In genomic region chr5:25567881-25568280, GRCh38 we compare ENCODE assay signal across 21 cellular contexts.
DNase-seq lines count a peak whose midpoint lies in the region; ATAC-seq and TF ChIP-seq lines count a peak whose summit lies in the region.
"Had no signal": no experiment of that assay in that cellular context is flagged by ENCODE, and none has a peak within 500 bp of the region (broad histone marks: within the 10 kb centered on the region; RNA-seq: fewer than 3 reads in every experiment).

No MANE protein-coding gene starts in this region.

- 51% methylated on average over 3 of the region's 3 CpGs for WGBS in hepatocyte (ENCODE audit: low lambda C conversion rate, missing lambda C conversion rate)

- H3K4me1 ChIP-seq in DND-41 (ENCODE audit: insufficient read depth, low read length) (peaks cover 7% of the 10 kb centered on the region; the same call in 1 of the 2 replicates), HUES48 (ENCODE audit: control insufficient read depth, insufficient read depth, low read length) (peaks cover 47% of the 10 kb centered on the region), SJCRH30 (no peaks in the 10 kb centered on the region), hepatocyte (ENCODE audit: insufficient read depth) (no peaks in the 10 kb centered on the region)
- H3K4me1 ChIP-seq: A549; BE2C; BLaER1 treated with 17β-estradiol and CSF1 and Interleukin-3, amounts not matched to agents 10 nM and 100 nM had no signal

- H3K79me2 ChIP-seq in DND-41 (ENCODE audit: insufficient read depth, low read length), result no peaks in the 10 kb centered on the region
- no peaks in the 10 kb centered on the region for H3K79me2 ChIP-seq in hepatocyte

- H4K20me1 ChIP-seq in DND-41 (ENCODE audit: insufficient read depth, low read length) (no peaks in the 10 kb centered on the region), hepatocyte (ENCODE audit: insufficient read depth, poor library complexity, severe bottlenecking) (no peaks in the 10 kb centered on the region)
- H4K20me1 ChIP-seq: BLaER1 treated with 17β-estradiol and CSF1 and Interleukin-3, amounts not matched to agents 10 nM and 100 nM had no signal

- DNase-seq in DND-41 (no peak), SJCRH30 (no peak), hepatocyte (ENCODE audit: low spot score) (no peak), medulla oblongata (ENCODE audit: extremely low spot score) (no peak), NCI-H2081 (lab: John Stamatoyannopoulos, UW) (no peak), NCI-H82 treated with DMSO at 0.1 percent for 48 hours (lab: John Stamatoyannopoulos, UW; ENCODE audit: unreplicated experiment) (no peak), dermis blood vessel endothelial cell (no peak)
- DNase-seq: 8988T; ACHN; AML-193; BE2C; CD4-positive, alpha-beta T cell; CD8-positive, alpha-beta memory T cell; DMS 273 treated with DMSO at 0.1 percent for 48 hours; DMS79; GF-D8; H9 had no signal

- H3K9ac ChIP-seq in DND-41 (ENCODE audit: low read depth, low read length) (no peak overlapping the region), HUES48 (ENCODE audit: low read depth, low read length) (no peak overlapping the region)
- H3K9ac ChIP-seq: BLaER1 treated with 17β-estradiol and CSF1 and Interleukin-3, amounts not matched to agents 10 nM and 100 nM had no signal

- peak overlapping the region; percentile 33; the same call in 1 of the 2 replicates for H2AFZ ChIP-seq in DND-41 (ENCODE audit: low read depth, low read length)
- no peak overlapping the region for H2AFZ ChIP-seq in hepatocyte

- H3K4me3 ChIP-seq in DND-41 (ENCODE audit: low read depth in 1 of 2, low read length in 2 of 2) (no peak overlapping the region), HUES48 (ENCODE audit: low read depth, low read length) (peak overlapping the region; percentile 43), SJCRH30 (peak overlapping the region; percentile 66; the same call in 1 of the 2 replicates), hepatocyte (no peak overlapping the region)
- H3K4me3 ChIP-seq: A549; BLaER1 treated with 17β-estradiol and CSF1 and Interleukin-3, amounts not matched to agents 10 nM and 100 nM had no signal

- ATAC-seq in DND-41 (ENCODE audit: insufficient read depth, low read depth), result no peak
- ATAC-seq: A549, HCT116 had no signal

- H3K9me3 ChIP-seq in DND-41 (ENCODE audit: insufficient read depth, low read length, severe bottlenecking), result no peaks in the 10 kb centered on the region
- H3K9me3 ChIP-seq in HUES48 (ENCODE audit: control insufficient read depth, insufficient read depth, low read length), result peaks cover 10% of the 10 kb centered on the region; the same call in 1 of the 2 replicates
- no peaks in the 10 kb centered on the region for H3K9me3 ChIP-seq in SJCRH30 (replicated peaks)
- no peaks in the 10 kb centered on the region for H3K9me3 ChIP-seq in hepatocyte (ENCODE audit: low read depth)

- H3K27me3 ChIP-seq in DND-41 (ENCODE audit: insufficient read depth, low read length, poor library complexity) (no peaks in the 10 kb centered on the region), HUES48 (ENCODE audit: control insufficient read depth, insufficient read depth, low read length) (no peaks in the 10 kb centered on the region), SJCRH30 (no peaks in the 10 kb centered on the region), hepatocyte (no peaks in the 10 kb centered on the region)
- H3K27me3 ChIP-seq: BE2C; BLaER1 treated with 17β-estradiol and CSF1 and Interleukin-3, amounts not matched to agents 10 nM and 100 nM had no signal

- H3K4me2 ChIP-seq in DND-41 (ENCODE audit: insufficient read depth, low read length) (no peak overlapping the region), hepatocyte (peak overlapping the region; percentile 17)
- H3K4me2 ChIP-seq: A549; BLaER1 treated with 17β-estradiol and CSF1 and Interleukin-3, amounts not matched to agents 10 nM and 100 nM had no signal

- no peaks in the 10 kb centered on the region for H3K36me3 ChIP-seq in DND-41 (ENCODE audit: insufficient read depth, low read length)
- H3K36me3 ChIP-seq in HUES48 (ENCODE audit: control insufficient read depth, insufficient read depth, low read length), result no peaks in the 10 kb centered on the region
- no peaks in the 10 kb centered on the region for H3K36me3 ChIP-seq in SJCRH30
- no peaks in the 10 kb centered on the region for H3K36me3 ChIP-seq in hepatocyte (replicated peaks; ENCODE audit: insufficient read depth, low read depth)
- H3K36me3 ChIP-seq: BE2C; BLaER1 treated with 17β-estradiol and CSF1 and Interleukin-3, amounts not matched to agents 10 nM and 100 nM had no signal

- H3K27ac ChIP-seq in DND-41 (ENCODE audit: low read length), result no peak overlapping the region
- peak overlapping the region; percentile 71 for H3K27ac ChIP-seq in HUES48 (ENCODE audit: low read depth, low read length)
- H3K27ac ChIP-seq in SJCRH30, result no peak overlapping the region
- no peak overlapping the region for H3K27ac ChIP-seq in hepatocyte
- H3K27ac ChIP-seq: A549; BLaER1 treated with 17β-estradiol and CSF1 and Interleukin-3, amounts not matched to agents 10 nM and 100 nM had no signal

- no peak for TF ChIP-seq CTCF in DND-41 (IDR thresholded peaks at IDR 0.05; ENCODE audit: borderline replicate concordance, extremely low read depth, low read length, poor library complexity, severe bottlenecking)
- TF ChIP-seq CTCF in hepatocyte (IDR thresholded peaks at IDR 0.05; ENCODE audit: poor library complexity), result no peak

- H3K9me2 ChIP-seq in hepatocyte (replicated peaks; ENCODE audit: insufficient read depth), result no peaks in the 10 kb centered on the region

Comparison
In these comparisons a context has a peak if more than half of its experiments do, and no peak if none do; other contexts are left out.
1. H3K4me3 ChIP-seq: peak in HUES48 (single experiment) and SJCRH30 (single experiment); none in DND-41 (0 of 2) and hepatocyte (single experiment).